32 cellular contexts compared by ENCODE assay signal in the genomic region with DNA sequence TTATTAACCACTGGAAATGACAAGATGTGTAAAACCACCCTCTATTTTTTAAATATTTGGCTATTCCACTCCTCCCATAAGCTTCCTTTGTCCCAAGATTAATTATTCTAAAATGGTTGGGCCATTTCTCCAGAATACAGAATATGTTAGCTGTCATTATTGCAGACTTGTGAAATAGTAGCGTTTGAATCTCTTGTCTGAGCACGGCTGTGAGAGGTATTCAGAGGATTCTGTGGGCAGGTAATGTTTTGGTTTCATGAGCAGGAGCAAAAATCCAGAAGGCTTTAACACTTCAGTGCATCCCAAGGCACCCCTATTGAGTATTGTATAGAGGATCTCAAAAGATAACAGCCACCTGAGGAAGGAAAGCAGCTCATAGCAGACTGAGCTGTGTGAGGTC.
"Had no signal": no experiment of that assay in that cellular context is flagged by ENCODE, and none has a peak within 500 bp of the region (broad histone marks: within the 10 kb centered on the region; RNA-seq: fewer than 3 reads in every experiment).

No MANE protein-coding gene starts in this region.

- H3K27ac ChIP-seq: adrenal gland, body of pancreas, gastrocnemius medialis, WERI-Rb-1 had no signal

- H3K36me3 Mint-ChIP-seq: activated naive CD4-positive, alpha-beta T cell treated with anti-CD3 and anti-CD28 coated beads, Interleukin-2, amount 50 U/mL, for 24 hours; activated naive CD8-positive, alpha-beta T cell treated with anti-CD3 and anti-CD28 coated beads for 36 hours; T-cell had no signal

- H3K9me3 Mint-ChIP-seq: activated CD8-positive, alpha-beta T cell treated with anti-CD3 and anti-CD28 coated beads for 36 hours; activated T-helper 2 cell treated with anti-CD3 and anti-CD28 coated beads, Interferon-gamma antibody, Interleukin-2, Interleukin-4, amounts not matched to agents 10 μg/mL and 5 μg/mL and 100 μg/mL, durations not matched to agents 14 hours and 24 hours and 36 hours; T-helper 1 cell treated with Interleukin-12 subunit alpha and Interleukin-12 subunit beta and Interleukin-4 antibody, amounts not matched to agents 30 μg/mL and 1 μg/mL, for 36 hours had no signal

- H3K27me3 ChIP-seq: adrenal gland, body of pancreas, gastrocnemius medialis had no signal

- H3K4me3 Mint-ChIP-seq: activated B cell treated with CpG ODN at 0.5 μM for 24 hours; activated CD8-positive, alpha-beta T cell treated with anti-CD3 and anti-CD28 coated beads for 36 hours; activated naive CD4-positive, alpha-beta T cell treated with anti-CD3 and anti-CD28 coated beads for 36 hours; activated naive CD4-positive, alpha-beta T cell treated with anti-CD3 and anti-CD28 coated beads, Interleukin-2, amount 50 U/mL, for 24 hours; activated naive CD8-positive, alpha-beta T cell treated with anti-CD3 and anti-CD28 coated beads for 36 hours; activated naive CD8-positive, alpha-beta T cell treated with anti-CD3 and anti-CD28 coated beads, Interleukin-2, amount 50 U/mL, for 24 hours; activated T-helper 1 cell treated with anti-CD3 and anti-CD28 coated beads, Interleukin-12 subunit alpha, Interleukin-12 subunit beta, Interleukin-2, Interleukin-4 antibody, amounts not matched to agents 30 ng/mL and 10 ng/mL and 1 ng/mL, durations not matched to agents 14 hours and 24 hours and 36 hours; T-cell; T-helper 1 cell treated with Interleukin-12 subunit alpha and Interleukin-12 subunit beta and Interleukin-4 antibody, amounts not matched to agents 30 μg/mL and 1 μg/mL, for 36 hours had no signal

- H3K4me1 Mint-ChIP-seq: activated B cell treated with CpG ODN at 0.5 μM for 24 hours; activated naive CD4-positive, alpha-beta T cell treated with anti-CD3 and anti-CD28 coated beads, Interleukin-2, amount 50 U/mL, for 24 hours; activated naive CD8-positive, alpha-beta T cell treated with anti-CD3 and anti-CD28 coated beads for 36 hours; activated naive CD8-positive, alpha-beta T cell treated with anti-CD3 and anti-CD28 coated beads, Interleukin-2, amount 50 U/mL, for 24 hours; T-cell had no signal

- H3K4me1 ChIP-seq: body of pancreas, gastrocnemius medialis had no signal

- ATAC-seq: activated CD4-positive, CD25-positive, alpha-beta regulatory T cell treated with anti-CD3 and anti-CD28 coated beads, Interleukin-2, amount 50 U/mL, for 24 hours; activated CD8-positive, alpha-beta T cell treated with anti-CD3 and anti-CD28 coated beads for 36 hours; activated naive CD8-positive, alpha-beta T cell treated with anti-CD3 and anti-CD28 coated beads, Interleukin-2, amount 50 U/mL, for 24 hours; body of pancreas; esophagus mucosa; gastrocnemius medialis; T-cell had no signal

- H3K27ac Mint-ChIP-seq: activated B cell treated with CpG ODN at 0.5 μM for 24 hours; activated CD8-positive, alpha-beta T cell treated with anti-CD3 and anti-CD28 coated beads for 36 hours; activated naive CD4-positive, alpha-beta T cell treated with anti-CD3 and anti-CD28 coated beads for 36 hours; activated naive CD4-positive, alpha-beta T cell treated with anti-CD3 and anti-CD28 coated beads, Interleukin-2, amount 50 U/mL, for 24 hours; activated naive CD8-positive, alpha-beta T cell treated with anti-CD3 and anti-CD28 coated beads for 36 hours; activated naive CD8-positive, alpha-beta T cell treated with anti-CD3 and anti-CD28 coated beads, Interleukin-2, amount 50 U/mL, for 24 hours; activated T-helper 1 cell treated with anti-CD3 and anti-CD28 coated beads, Interleukin-12 subunit alpha, Interleukin-12 subunit beta, Interleukin-2, Interleukin-4 antibody, amounts not matched to agents 30 ng/mL and 10 ng/mL and 1 ng/mL, durations not matched to agents 14 hours and 24 hours and 36 hours; activated T-helper 2 cell treated with anti-CD3 and anti-CD28 coated beads, Interferon-gamma antibody, Interleukin-2, Interleukin-4, amounts not matched to agents 10 μg/mL and 5 μg/mL and 100 μg/mL, durations not matched to agents 14 hours and 24 hours and 36 hours; T-cell; T-helper 1 cell treated with Interleukin-12 subunit alpha and Interleukin-12 subunit beta and Interleukin-4 antibody, amounts not matched to agents 30 μg/mL and 1 μg/mL, for 36 hours had no signal

- H3K4me3 ChIP-seq: adrenal gland, body of pancreas, gastrocnemius medialis had no signal

- H3K36me3 ChIP-seq: adrenal gland, gastrocnemius medialis, WERI-Rb-1 had no signal

- H3K27me3 Mint-ChIP-seq: activated B cell treated with CpG ODN at 0.5 μM for 24 hours had no signal

- H3K9me3 ChIP-seq: adrenal gland, gastrocnemius medialis had no signal

- DNase-seq: activated B cell treated with CpG ODN at 0.5 μM for 24 hours; activated CD4-positive, alpha-beta T cell treated with anti-CD3 and anti-CD28 coated beads for 48 hours; activated CD4-positive, alpha-beta T cell treated with anti-CD3 and anti-CD28 coated beads, Interleukin-2, amount 50 U/mL, for 1 hour; activated CD4-positive, alpha-beta T cell treated with anti-CD3 and anti-CD28 coated beads, Interleukin-2, amount 50 U/mL, for 48 hours; activated CD8-positive, alpha-beta memory T cell treated with anti-CD3 and anti-CD28 coated beads for 24 hours; activated CD8-positive, alpha-beta T cell treated with anti-CD3 and anti-CD28 coated beads for 36 hours; activated effector memory CD4-positive, alpha-beta T cell treated with anti-CD3 and anti-CD28 coated beads, Interleukin-2, amount 50 U/mL, for 16 hours; activated naive CD4-positive, alpha-beta T cell treated with anti-CD3 and anti-CD28 coated beads for 36 hours; activated naive CD8-positive, alpha-beta T cell treated with anti-CD3 and anti-CD28 coated beads for 36 hours; activated naive CD8-positive, alpha-beta T cell treated with anti-CD3 and anti-CD28 coated beads, Interleukin-2, amount 50 U/mL, for 24 hours; activated T-cell treated with anti-CD3 and anti-CD28 coated beads, Interleukin-2, amount 50 U/mL, for 48 hours; adrenal gland; amygdala; aorta; body of pancreas; caudate nucleus; cortex of kidney; dermis blood vessel endothelial cell; effector CD8-positive, alpha-beta T cell; foreskin fibroblast; gastrocnemius medialis; head of caudate nucleus; SW 1271; T-cell; T1000; WERI-Rb-1 had no signal
